9 cellular contexts compared by ENCODE assay signal in the genomic region with DNA sequence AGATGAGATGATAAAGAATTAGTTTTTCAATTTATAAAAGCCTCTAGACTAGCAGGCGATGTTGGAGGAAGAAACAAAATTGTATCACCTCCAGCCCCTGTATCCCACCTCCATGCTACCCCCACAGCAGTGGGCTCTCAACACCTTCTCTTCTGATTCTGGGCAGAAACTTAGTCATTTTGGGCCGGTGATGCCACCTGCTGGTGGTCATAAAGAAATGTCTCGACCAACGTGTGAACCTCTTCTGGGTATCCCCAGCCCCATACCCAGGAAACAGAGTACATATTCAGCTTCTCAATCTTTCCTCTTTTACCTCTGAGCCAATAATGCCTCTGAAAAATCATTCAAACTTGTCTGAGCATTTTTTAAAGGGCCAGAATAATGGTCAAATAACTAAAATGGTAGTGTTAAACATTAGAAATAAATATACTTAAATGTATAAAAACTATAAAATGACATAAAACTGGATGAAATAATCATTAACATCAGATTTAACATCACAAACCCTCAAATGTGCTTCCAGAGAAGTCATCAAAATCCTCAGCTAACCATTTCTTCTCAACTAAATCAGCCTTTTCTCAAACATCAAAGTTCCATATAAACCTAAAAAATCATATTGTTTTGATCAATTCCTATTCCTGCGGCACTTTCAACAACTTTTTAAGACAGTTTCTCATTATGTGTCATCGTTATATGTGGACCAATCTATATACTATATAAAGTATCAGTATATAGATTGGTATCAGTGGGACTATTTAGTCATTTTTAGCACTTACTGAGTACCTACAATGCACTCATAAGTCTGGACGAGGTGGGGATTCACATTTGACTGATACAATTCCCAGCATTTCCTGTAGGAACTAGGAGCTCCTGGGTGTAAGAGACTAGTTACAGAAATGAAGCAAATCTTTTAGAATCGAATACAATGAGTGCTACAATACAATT.
DNase-seq lines count a peak whose midpoint lies in the region; ATAC-seq and TF ChIP-seq lines count a peak whose summit lies in the region.
"Had no signal": no experiment of that assay in that cellular context is flagged by ENCODE, and none has a peak within 500 bp of the region (broad histone marks: within the 10 kb centered on the region; RNA-seq: fewer than 3 reads in every experiment).

No MANE protein-coding gene starts in this region.

- H3K4me3 Mint-ChIP-seq in activated T-helper 2 cell treated with anti-CD3 and anti-CD28 coated beads, Interferon-gamma antibody, Interleukin-2, Interleukin-4, amounts not matched to agents 10 μg/mL and 5 μg/mL and 100 μg/mL, durations not matched to agents 14 hours and 24 hours and 36 hours (ENCODE audit: low read depth), result no peak overlapping the region
- H3K4me3 Mint-ChIP-seq: activated naive CD4-positive, alpha-beta T cell treated with anti-CD3 and anti-CD28 coated beads, Interleukin-2, amount 50 U/mL, for 24 hours had no signal

- H2AFZ ChIP-seq in DND-41 (ENCODE audit: low read depth, low read length), result no peak overlapping the region

- no peaks in the 10 kb centered on the region for H3K27me3 Mint-ChIP-seq in activated T-helper 2 cell treated with anti-CD3 and anti-CD28 coated beads, Interferon-gamma antibody, Interleukin-2, Interleukin-4, amounts not matched to agents 10 μg/mL and 5 μg/mL and 100 μg/mL, durations not matched to agents 14 hours and 24 hours and 36 hours (ENCODE audit: low read depth)
- H3K27me3 Mint-ChIP-seq: activated naive CD4-positive, alpha-beta T cell treated with anti-CD3 and anti-CD28 coated beads, Interleukin-2, amount 50 U/mL, for 24 hours had no signal

- H3K36me3 Mint-ChIP-seq in activated T-helper 2 cell treated with anti-CD3 and anti-CD28 coated beads, Interferon-gamma antibody, Interleukin-2, Interleukin-4, amounts not matched to agents 10 μg/mL and 5 μg/mL and 100 μg/mL, durations not matched to agents 14 hours and 24 hours and 36 hours (ENCODE audit: low read depth), result peaks cover 38% of the 10 kb centered on the region

- H3K9me3 ChIP-seq in DND-41 (ENCODE audit: insufficient read depth, low read length, severe bottlenecking) (no peaks in the 10 kb centered on the region), RWPE2 (ENCODE audit: severe bottlenecking) (no peaks in the 10 kb centered on the region), upper lobe of right lung (no peaks in the 10 kb centered on the region)

- TF ChIP-seq EP300 in Ishikawa (IDR thresholded peaks at IDR 0.05; ENCODE audit: borderline replicate concordance), result no peak

- H3K27ac ChIP-seq in DND-41 (ENCODE audit: low read length) (no peak overlapping the region), RWPE2 (ENCODE audit: poor library complexity, severe bottlenecking) (no peak overlapping the region), upper lobe of right lung (no peak overlapping the region)

- peaks cover 52% of the 10 kb centered on the region for H3K36me3 ChIP-seq in DND-41 (ENCODE audit: insufficient read depth, low read length)
- H3K36me3 ChIP-seq in RWPE2 (ENCODE audit: low read depth), result peaks cover 71% of the 10 kb centered on the region
- peaks cover 40% of the 10 kb centered on the region for H3K36me3 ChIP-seq in upper lobe of right lung

- H3K4me1 Mint-ChIP-seq in activated T-helper 2 cell treated with anti-CD3 and anti-CD28 coated beads, Interferon-gamma antibody, Interleukin-2, Interleukin-4, amounts not matched to agents 10 μg/mL and 5 μg/mL and 100 μg/mL, durations not matched to agents 14 hours and 24 hours and 36 hours (ENCODE audit: low read depth), result peaks cover 12% of the 10 kb centered on the region

- no peaks in the 10 kb centered on the region for H3K4me1 ChIP-seq in DND-41 (ENCODE audit: insufficient read depth, low read length)
- no peaks in the 10 kb centered on the region for H3K4me1 ChIP-seq in RWPE2 (ENCODE audit: insufficient read depth, poor library complexity, severe bottlenecking)
- H3K4me1 ChIP-seq in upper lobe of right lung, result no peaks in the 10 kb centered on the region

- H3K4me3 ChIP-seq in DND-41 (ENCODE audit: low read depth in 1 of 2, low read length in 2 of 2) (no peak overlapping the region), RWPE2 (ENCODE audit: severe bottlenecking) (no peak overlapping the region), upper lobe of right lung (no peak overlapping the region)

- TF ChIP-seq CTCF in DND-41 (IDR thresholded peaks at IDR 0.05; ENCODE audit: borderline replicate concordance, extremely low read depth, low read length, poor library complexity, severe bottlenecking) (peak; percentile 80), RWPE2 (IDR thresholded peaks at IDR 0.05; ENCODE audit: poor library complexity, severe bottlenecking) (peak; percentile 85), upper lobe of right lung (IDR thresholded peaks at IDR 0.05) (peak; percentile 66)

- H4K20me1 ChIP-seq in DND-41 (ENCODE audit: insufficient read depth, low read length), result no peaks in the 10 kb centered on the region

- ATAC-seq in DND-41 (ENCODE audit: insufficient read depth, low read depth) (peak; percentile 96), RWPE2 (ENCODE audit: low read depth) (peak; percentile 67), upper lobe of right lung (peak; percentile 74)

- H3K4me2 ChIP-seq in DND-41 (ENCODE audit: insufficient read depth, low read length), result no peak overlapping the region

- TF ChIP-seq RAD21 in Ishikawa (IDR thresholded peaks at IDR 0.05; ENCODE audit: low read depth), result peak; percentile 56

- no peak overlapping the region for H3K9ac ChIP-seq in DND-41 (ENCODE audit: low read depth, low read length)

- peak overlapping the region; percentile 63 for H3K27ac Mint-ChIP-seq in activated T-helper 2 cell treated with anti-CD3 and anti-CD28 coated beads, Interferon-gamma antibody, Interleukin-2, Interleukin-4, amounts not matched to agents 10 μg/mL and 5 μg/mL and 100 μg/mL, durations not matched to agents 14 hours and 24 hours and 36 hours
- H3K27ac Mint-ChIP-seq: activated naive CD4-positive, alpha-beta T cell treated with anti-CD3 and anti-CD28 coated beads, Interleukin-2, amount 50 U/mL, for 24 hours had no signal

- H3K9me3 Mint-ChIP-seq in activated T-helper 2 cell treated with anti-CD3 and anti-CD28 coated beads, Interferon-gamma antibody, Interleukin-2, Interleukin-4, amounts not matched to agents 10 μg/mL and 5 μg/mL and 100 μg/mL, durations not matched to agents 14 hours and 24 hours and 36 hours, result no peaks in the 10 kb centered on the region
- H3K9me3 Mint-ChIP-seq: activated naive CD4-positive, alpha-beta T cell treated with anti-CD3 and anti-CD28 coated beads, Interleukin-2, amount 50 U/mL, for 24 hours had no signal

- no peaks in the 10 kb centered on the region for H3K79me2 ChIP-seq in DND-41 (ENCODE audit: insufficient read depth, low read length)

- intact Hi-C loops in activated T-helper 2 cell treated with anti-CD3 and anti-CD28 coated beads, Interferon-gamma antibody, Interleukin-2, Interleukin-4, amounts not matched to agents 10 μg/mL and 5 μg/mL and 100 μg/mL, durations not matched to agents 14 hours and 24 hours and 36 hours (cut with micrococcal nuclease), result loop anchor here (1.0 to 5.0 kb wide), 3 partner anchors 17 to 132 kb away; no protein-coding TSS in a partner anchor
- intact Hi-C loops in upper lobe of right lung (cut with DNase I), result no loop called here

- no peaks in the 10 kb centered on the region for H3K27me3 ChIP-seq in DND-41 (ENCODE audit: insufficient read depth, low read length, poor library complexity)
- no peaks in the 10 kb centered on the region for H3K27me3 ChIP-seq in RWPE2 (ENCODE audit: insufficient read depth, poor library complexity, severe bottlenecking)
- no peaks in the 10 kb centered on the region for H3K27me3 ChIP-seq in upper lobe of right lung

- peak; percentile 65 for DNase-seq in DND-41
- DNase-seq in RWPE2 (ENCODE audit: low spot score), result no peak
- DNase-seq in activated T-helper 2 cell treated with anti-CD3 and anti-CD28 coated beads, Interferon-gamma antibody, Interleukin-2, Interleukin-4, amounts not matched to agents 10 μg/mL and 5 μg/mL and 100 μg/mL, durations not matched to agents 14 hours and 24 hours and 36 hours (ENCODE audit: low spot score), result peak; percentile 49
- peak; percentile 53 for DNase-seq in globus pallidus (ENCODE audit: low spot score)
- peak; percentile 69 for DNase-seq in pons (ENCODE audit: low spot score)
- no peak for DNase-seq in upper lobe of right lung
- no peak for DNase-seq in cortex of kidney (lab: John Stamatoyannopoulos, UW)

TF ChIP-seq in Ishikawa, 13 proteins besides CTCF, POLR2A, EP300 and RAD21 (continues in another document):
- no peak for TF ChIP-seq TEAD4 (IDR thresholded peaks at IDR 0.05)
- TF ChIP-seq, protein P1, sequence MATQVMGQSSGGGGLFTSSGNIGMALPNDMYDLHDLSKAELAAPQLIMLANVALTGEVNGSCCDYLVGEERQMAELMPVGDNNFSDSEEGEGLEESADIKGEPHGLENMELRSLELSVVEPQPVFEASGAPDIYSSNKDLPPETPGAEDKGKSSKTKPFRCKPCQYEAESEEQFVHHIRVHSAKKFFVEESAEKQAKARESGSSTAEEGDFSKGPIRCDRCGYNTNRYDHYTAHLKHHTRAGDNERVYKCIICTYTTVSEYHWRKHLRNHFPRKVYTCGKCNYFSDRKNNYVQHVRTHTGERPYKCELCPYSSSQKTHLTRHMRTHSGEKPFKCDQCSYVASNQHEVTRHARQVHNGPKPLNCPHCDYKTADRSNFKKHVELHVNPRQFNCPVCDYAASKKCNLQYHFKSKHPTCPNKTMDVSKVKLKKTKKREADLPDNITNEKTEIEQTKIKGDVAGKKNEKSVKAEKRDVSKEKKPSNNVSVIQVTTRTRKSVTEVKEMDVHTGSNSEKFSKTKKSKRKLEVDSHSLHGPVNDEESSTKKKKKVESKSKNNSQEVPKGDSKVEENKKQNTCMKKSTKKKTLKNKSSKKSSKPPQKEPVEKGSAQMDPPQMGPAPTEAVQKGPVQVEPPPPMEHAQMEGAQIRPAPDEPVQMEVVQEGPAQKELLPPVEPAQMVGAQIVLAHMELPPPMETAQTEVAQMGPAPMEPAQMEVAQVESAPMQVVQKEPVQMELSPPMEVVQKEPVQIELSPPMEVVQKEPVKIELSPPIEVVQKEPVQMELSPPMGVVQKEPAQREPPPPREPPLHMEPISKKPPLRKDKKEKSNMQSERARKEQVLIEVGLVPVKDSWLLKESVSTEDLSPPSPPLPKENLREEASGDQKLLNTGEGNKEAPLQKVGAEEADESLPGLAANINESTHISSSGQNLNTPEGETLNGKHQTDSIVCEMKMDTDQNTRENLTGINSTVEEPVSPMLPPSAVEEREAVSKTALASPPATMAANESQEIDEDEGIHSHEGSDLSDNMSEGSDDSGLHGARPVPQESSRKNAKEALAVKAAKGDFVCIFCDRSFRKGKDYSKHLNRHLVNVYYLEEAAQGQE (IDR thresholded peaks at IDR 0.05; ENCODE audit: low read depth), result no peak
- no peak for TF ChIP-seq EGR1 (IDR thresholded peaks at IDR 0.05)
- TF ChIP-seq, protein P2, sequence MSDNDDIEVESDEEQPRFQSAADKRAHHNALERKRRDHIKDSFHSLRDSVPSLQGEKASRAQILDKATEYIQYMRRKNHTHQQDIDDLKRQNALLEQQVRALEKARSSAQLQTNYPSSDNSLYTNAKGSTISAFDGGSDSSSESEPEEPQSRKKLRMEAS (IDR thresholded peaks at IDR 0.05), result no peak
- no peak for TF ChIP-seq ZBTB7A (IDR thresholded peaks at IDR 0.05; ENCODE audit: low read depth)
- TF ChIP-seq CREB1 (IDR thresholded peaks at IDR 0.05; ENCODE audit: low read depth), result no peak
- no peak for TF ChIP-seq TAF1 (IDR thresholded peaks at IDR 0.05; ENCODE audit: low read depth)
- no peak for TF ChIP-seq TCF12 (IDR thresholded peaks at IDR 0.05; ENCODE audit: low read depth)

Comparison
In these comparisons a context has a peak if more than half of its experiments do, and no peak if none do; other contexts are left out.
1. DNase-seq: peak in DND-41 (single experiment), activated T-helper 2 cell treated with anti-CD3 and anti-CD28 coated beads, Interferon-gamma antibody, Interleukin-2, Interleukin-4, amounts not matched to agents 10 μg/mL and 5 μg/mL and 100 μg/mL, durations not matched to agents 14 hours and 24 hours and 36 hours (single experiment), globus pallidus (single experiment) and pons (single experiment); none in RWPE2 (single experiment), upper lobe of right lung (single experiment) and cortex of kidney (single experiment).
2. Peak in every context shown above with its lines, with median percentiles within 50 percentile points of each other: ATAC-seq and CTCF ChIP-seq.